In the genomic region with DNA sequence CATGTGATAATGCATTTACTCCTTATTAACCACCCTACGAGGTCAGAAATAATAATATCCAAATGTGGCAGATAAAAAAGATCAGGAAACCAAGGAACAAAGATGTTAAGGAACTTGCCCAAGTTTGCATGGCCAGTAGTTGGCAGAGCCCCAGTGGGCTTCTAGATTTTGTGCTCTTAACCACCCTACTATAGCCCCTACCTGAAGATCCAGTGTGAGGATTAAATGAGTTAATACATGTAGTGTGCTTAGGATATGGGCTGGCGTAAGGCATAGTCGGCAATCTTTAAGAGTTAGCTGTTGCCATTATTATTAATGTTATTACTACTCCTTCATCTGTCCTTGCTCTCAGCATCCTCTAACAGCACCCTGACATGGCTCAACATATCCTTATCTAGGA, we compare ENCODE assay signal across 37 cellular contexts.
"Had no signal": no experiment of that assay in that cellular context is flagged by ENCODE, and none has a peak within 500 bp of the region (broad histone marks: within the 10 kb centered on the region; RNA-seq: fewer than 3 reads in every experiment).

No MANE protein-coding gene starts in this region.

- H3K27ac ChIP-seq: adrenal gland, body of pancreas, brain microvascular endothelial cell, breast epithelium, VCaP had no signal

- H3K27ac Mint-ChIP-seq: activated B cell treated with CpG ODN at 0.5 μM for 24 hours; activated CD4-positive, alpha-beta memory T cell treated with anti-CD3 and anti-CD28 coated beads for 36 hours; activated CD4-positive, alpha-beta T cell treated with anti-CD3 and anti-CD28 coated beads, Interleukin-2, amount 10 ng/mL, durations not matched to agents 24 days and 14 days; activated CD8-positive, alpha-beta T cell treated with anti-CD3 and anti-CD28 coated beads for 36 hours; activated naive CD4-positive, alpha-beta T cell treated with anti-CD3 and anti-CD28 coated beads for 36 hours; activated naive CD4-positive, alpha-beta T cell treated with anti-CD3 and anti-CD28 coated beads, Interleukin-2, amount 50 U/mL, for 72 hours; activated naive CD8-positive, alpha-beta T cell treated with anti-CD3 and anti-CD28 coated beads for 36 hours; activated T-cell treated with anti-CD3 and anti-CD28 coated beads, Interleukin-2, amount 50 U/mL, for 72 hours; activated T-helper 1 cell treated with anti-CD3 and anti-CD28 coated beads, Interleukin-12 subunit alpha, Interleukin-12 subunit beta, Interleukin-2, Interleukin-4 antibody, amounts not matched to agents 30 ng/mL and 10 ng/mL and 1 ng/mL, durations not matched to agents 14 hours and 24 hours and 36 hours; activated T-helper 17 cell treated with anti-CD3 and anti-CD28 coated beads, Interleukin-2, amount 50 U/mL, for 72 hours; T-helper 1 cell treated with Interleukin-12 subunit alpha and Interleukin-12 subunit beta and Interleukin-4 antibody, amounts not matched to agents 30 μg/mL and 1 μg/mL, for 36 hours; T-helper 2 cell treated with Interferon-gamma antibody and Interleukin-4, amounts not matched to agents 5 μg/mL and 100 μg/mL, for 36 hours had no signal

- H3K9me3 ChIP-seq: adrenal gland, body of pancreas, breast epithelium had no signal

- ATAC-seq: activated CD8-positive, alpha-beta T cell treated with anti-CD3 and anti-CD28 coated beads for 36 hours; activated naive CD4-positive, alpha-beta T cell treated with anti-CD3 and anti-CD28 coated beads, Interleukin-2, amount 50 U/mL, for 72 hours; activated T-cell treated with anti-CD3 and anti-CD28 coated beads, Interleukin-2, amount 50 U/mL, for 4 hours; activated T-cell treated with anti-CD3 and anti-CD28 coated beads, Interleukin-2, amount 50 U/mL, for 72 hours; activated T-helper 17 cell treated with anti-CD3 and anti-CD28 coated beads, Interleukin-2, amount 50 U/mL, for 72 hours; body of pancreas had no signal

- H3K27me3 Mint-ChIP-seq: activated B cell treated with CpG ODN at 0.5 μM for 24 hours; activated CD4-positive, alpha-beta memory T cell treated with anti-CD3 and anti-CD28 coated beads for 36 hours; activated CD4-positive, alpha-beta T cell treated with anti-CD3 and anti-CD28 coated beads, Interleukin-2, amount 10 ng/mL, durations not matched to agents 24 days and 14 days; activated CD8-positive, alpha-beta T cell treated with anti-CD3 and anti-CD28 coated beads for 36 hours; activated naive CD8-positive, alpha-beta T cell treated with anti-CD3 and anti-CD28 coated beads for 36 hours; activated T-helper 17 cell treated with anti-CD3 and anti-CD28 coated beads, Interleukin-2, amount 50 U/mL, for 72 hours had no signal

- H3K4me3 Mint-ChIP-seq: activated B cell treated with CpG ODN at 0.5 μM for 24 hours; activated CD4-positive, alpha-beta memory T cell treated with anti-CD3 and anti-CD28 coated beads for 36 hours; activated CD4-positive, alpha-beta T cell treated with anti-CD3 and anti-CD28 coated beads, Interleukin-2, amount 10 ng/mL, durations not matched to agents 24 days and 14 days; activated CD8-positive, alpha-beta T cell treated with anti-CD3 and anti-CD28 coated beads for 36 hours; activated naive CD4-positive, alpha-beta T cell treated with anti-CD3 and anti-CD28 coated beads for 36 hours; activated naive CD8-positive, alpha-beta T cell treated with anti-CD3 and anti-CD28 coated beads for 36 hours; activated T-cell treated with anti-CD3 and anti-CD28 coated beads, Interleukin-2, amount 50 U/mL, for 4 hours; activated T-cell treated with anti-CD3 and anti-CD28 coated beads, Interleukin-2, amount 50 U/mL, for 72 hours; activated T-helper 1 cell treated with anti-CD3 and anti-CD28 coated beads, Interleukin-12 subunit alpha, Interleukin-12 subunit beta, Interleukin-2, Interleukin-4 antibody, amounts not matched to agents 30 ng/mL and 10 ng/mL and 1 ng/mL, durations not matched to agents 14 hours and 24 hours and 36 hours; activated T-helper 17 cell treated with anti-CD3 and anti-CD28 coated beads, Interleukin-2, amount 50 U/mL, for 72 hours; central memory CD8-positive, alpha-beta T cell; T-helper 1 cell treated with Interleukin-12 subunit alpha and Interleukin-12 subunit beta and Interleukin-4 antibody, amounts not matched to agents 30 μg/mL and 1 μg/mL, for 36 hours; T-helper 2 cell treated with Interferon-gamma antibody and Interleukin-4, amounts not matched to agents 5 μg/mL and 100 μg/mL, for 36 hours had no signal

- H3K9me3 Mint-ChIP-seq: activated CD4-positive, alpha-beta memory T cell treated with anti-CD3 and anti-CD28 coated beads for 36 hours; activated CD4-positive, alpha-beta T cell treated with anti-CD3 and anti-CD28 coated beads, Interleukin-2, amount 10 ng/mL, durations not matched to agents 24 days and 14 days; activated naive CD4-positive, alpha-beta T cell treated with anti-CD3 and anti-CD28 coated beads for 36 hours; activated T-cell treated with anti-CD3 and anti-CD28 coated beads, Interleukin-2, amount 50 U/mL, for 72 hours; activated T-helper 17 cell treated with anti-CD3 and anti-CD28 coated beads, Interleukin-2, amount 50 U/mL, for 72 hours; T-helper 2 cell treated with Interferon-gamma antibody and Interleukin-4, amounts not matched to agents 5 μg/mL and 100 μg/mL, for 36 hours had no signal

- H3K4me3 ChIP-seq: adrenal gland, body of pancreas, breast epithelium had no signal

- H3K4me1 ChIP-seq: adrenal gland, body of pancreas, breast epithelium had no signal

- DNase-seq: activated B cell treated with CpG ODN at 0.5 μM for 24 hours; activated CD4-positive, alpha-beta memory T cell treated with anti-CD3 and anti-CD28 coated beads for 36 hours; activated CD4-positive, alpha-beta T cell treated with anti-CD3 and anti-CD28 coated beads for 4 hours; activated CD4-positive, alpha-beta T cell treated with anti-CD3 and anti-CD28 coated beads, Interleukin-2, amount 10 ng/mL, durations not matched to agents 24 days and 14 days; activated CD4-positive, alpha-beta T cell treated with anti-CD3 and anti-CD28 coated beads, Interleukin-2, amount 50 U/mL, for 1 hour; activated CD4-positive, alpha-beta T cell treated with anti-CD3 and anti-CD28 coated beads, Interleukin-2, amount 50 U/mL, for 4 hours; activated CD4-positive, CD25-positive, alpha-beta regulatory T cell treated with anti-CD3 and anti-CD28 coated beads, Interleukin-2, amount 50 U/mL, for 72 hours; activated CD8-positive, alpha-beta memory T cell treated with anti-CD3 and anti-CD28 coated beads, Interleukin-2, amount 50 U/mL, for 4 hours; activated CD8-positive, alpha-beta T cell treated with anti-CD3 and anti-CD28 coated beads for 36 hours; activated effector memory CD4-positive, alpha-beta T cell treated with anti-CD3 and anti-CD28 coated beads, Interleukin-2, amount 50 U/mL, for 16 hours; activated gamma-delta T cell treated with Interleukin-2 at 50 U/mL for 16 hours; activated naive CD4-positive, alpha-beta T cell; activated naive CD4-positive, alpha-beta T cell treated with anti-CD3 and anti-CD28 coated beads for 36 hours; activated naive CD4-positive, alpha-beta T cell treated with anti-CD3 and anti-CD28 coated beads, Interleukin-2, amount 50 U/mL, for 16 hours; activated naive CD8-positive, alpha-beta T cell treated with anti-CD3 and anti-CD28 coated beads for 36 hours; activated T-cell treated with anti-CD3 and anti-CD28 coated beads for 4 hours; activated T-cell treated with anti-CD3 and anti-CD28 coated beads, Interleukin-2, amount 50 U/mL, for 1 hour; activated T-cell treated with anti-CD3 and anti-CD28 coated beads, Interleukin-2, amount 50 U/mL, for 4 hours; activated T-cell treated with anti-CD3 and anti-CD28 coated beads, Interleukin-2, amount 50 U/mL, for 72 hours; adrenal gland; amniotic stem cell; aorta; body of pancreas; brain microvascular endothelial cell; caudate nucleus; cerebellar nuclear complex; T-helper 1 cell; T-helper 2 cell; T-helper 9 cell had no signal

- H3K36me3 ChIP-seq: adrenal gland, brain microvascular endothelial cell, breast epithelium had no signal

- H3K36me3 Mint-ChIP-seq: activated CD4-positive, alpha-beta memory T cell treated with anti-CD3 and anti-CD28 coated beads for 36 hours had no signal

- H3K4me1 Mint-ChIP-seq: activated B cell treated with CpG ODN at 0.5 μM for 24 hours; activated CD4-positive, alpha-beta T cell treated with anti-CD3 and anti-CD28 coated beads, Interleukin-2, amount 10 ng/mL, durations not matched to agents 24 days and 14 days; activated naive CD8-positive, alpha-beta T cell treated with anti-CD3 and anti-CD28 coated beads for 36 hours; activated T-helper 17 cell treated with anti-CD3 and anti-CD28 coated beads, Interleukin-2, amount 50 U/mL, for 72 hours; central memory CD8-positive, alpha-beta T cell had no signal

- H3K27me3 ChIP-seq: adrenal gland, body of pancreas had no signal
